ENCODE assay signal across 19 cellular contexts in the genomic region with DNA sequence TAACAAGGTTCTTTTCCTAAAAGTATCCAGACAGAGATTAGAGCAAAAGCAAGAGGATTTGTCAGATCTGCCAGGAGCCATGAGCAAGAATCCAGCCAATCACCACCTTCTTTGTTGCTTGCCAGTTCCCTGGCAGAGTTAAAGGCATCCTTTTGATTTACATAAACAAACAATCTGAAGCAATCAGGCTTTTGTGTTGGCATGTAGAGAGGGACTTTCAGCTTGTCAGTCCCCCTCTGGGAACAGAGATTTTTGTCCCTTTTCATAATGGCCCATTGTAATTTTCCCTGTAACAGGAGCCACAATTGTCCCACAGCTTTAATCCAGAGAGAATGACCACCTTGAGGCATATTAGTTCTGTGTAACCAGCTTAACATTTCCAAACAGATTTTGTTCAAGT. TPM values are rescaled to one million over a fixed set of nuclear protein-coding genes. Genes with fewer than 3 reads are reported as not detected.
DNase-seq lines count a peak whose midpoint lies in the region; ATAC-seq, FAIRE-seq and TF ChIP-seq lines count a peak whose summit lies in the region.
"Had no signal": no experiment of that assay in that cellular context is flagged by ENCODE, and none has a peak within 500 bp of the region (broad histone marks: within the 10 kb centered on the region; RNA-seq: fewer than 3 reads in every experiment).

A gene with protein sequence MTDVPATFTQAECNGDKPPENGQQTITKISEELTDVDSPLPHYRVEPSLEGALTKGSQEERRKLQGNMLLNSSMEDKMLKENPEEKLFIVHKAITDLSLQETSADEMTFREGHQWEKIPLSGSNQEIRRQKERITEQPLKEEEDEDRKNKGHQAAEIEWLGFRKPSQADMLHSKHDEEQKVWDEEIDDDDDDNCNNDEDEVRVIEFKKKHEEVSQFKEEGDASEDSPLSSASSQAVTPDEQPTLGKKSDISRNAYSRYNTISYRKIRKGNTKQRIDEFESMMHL (minus strand): TSS at position 39 of the 400 bp plus-strand sequence. CDS start 182 bp downstream, outside the sequence.

- no peak for ATAC-seq in left lung
- ATAC-seq: A549, HepG2, left cardiac atrium had no signal

- TF ChIP-seq RAD21 in H1 (IDR thresholded peaks at IDR 0.05 in 1 of 2, conservative IDR thresholded peaks at IDR 0.05 in 1 of 2; ENCODE audit: low read depth in 2 of 2, low read length in 2 of 2), result no peak

- H2AFZ ChIP-seq in H1 (ENCODE audit: low read length), result 0 out of 2 replicates have a peak within 1 kb of the TSS, but pooled peaks have one; percentile 7

- peaks cover 0 to 9% (median 8%) of the 10 kb centered on the region in 4 experiments; a peak in 6 of 7 replicates for H3K4me1 ChIP-seq in H1 (replicated peaks in 1 of 4; ENCODE audit: control insufficient read depth in 3 of 4, insufficient read depth in 4 of 4, low read length in 3 of 4)
- peaks cover 0 to 10% of the 10 kb centered on the region in 2 donors for H3K4me1 ChIP-seq in left lung

- TF ChIP-seq CTCF in H1 (IDR thresholded peaks at IDR 0.05; ENCODE audit: control extremely low read depth in 1 of 3, insufficient read depth in 1 of 3, low read depth in 1 of 3, low read length in 3 of 3), result no peak
- no peak for TF ChIP-seq CTCF in left lung (IDR thresholded peaks at IDR 0.05)

- TF ChIP-seq EP300 in H1 (IDR thresholded peaks at IDR 0.05; ENCODE audit: borderline replicate concordance in 1 of 2, low read depth in 2 of 2, low read length in 2 of 2), result no peak

- H4K20me1 ChIP-seq in H1 (replicated peaks in 1 of 2; ENCODE audit: control insufficient read depth in 1 of 2, insufficient read depth in 2 of 2, low read length in 2 of 2), result no peaks in the 10 kb centered on the region

- DNase-seq in NCI-H1436 (lab: John Stamatoyannopoulos, UW) (peak; percentile 52), NCI-H1436 treated with DMSO at 0.1 percent for 48 hours (lab: John Stamatoyannopoulos, UW) (no peak), NCI-H345 (lab: John Stamatoyannopoulos, UW) (peak; percentile 56), H1 (ENCODE audit: low read depth in 1 of 2, low spot score in 2 of 2) (peak in 1 of 2 experiments; percentile 34), occipital lobe (lab: John Stamatoyannopoulos, UW) (peak; percentile 35), kidney tubule cell (ENCODE audit: low spot score) (no peak), left lung (no peak)
- no peak for DNase-seq in activated effector memory CD4-positive, alpha-beta T cell treated with anti-CD3 and anti-CD28 coated beads, Interleukin-2, amount 50 U/mL, for 16 hours
- DNase-seq: dermis blood vessel endothelial cell, left cardiac atrium, NCI-H2107, nephron progenitor cell, T1000, transverse colon had no signal

- H3K27ac ChIP-seq in H1 (ENCODE audit: low read depth, low read length) (no peak within 1 kb of the TSS), left lung (no peak within 1 kb of the TSS)
- H3K27ac ChIP-seq: A549, RWPE1, skin epidermis, transverse colon had no signal

- H3K79me2 ChIP-seq in H1 (ENCODE audit: control insufficient read depth in 1 of 2, insufficient read depth in 2 of 2, low read length in 2 of 2), result no peaks in the 10 kb centered on the region

- no peak within 1 kb of the TSS for H3K18ac ChIP-seq in H1 (ENCODE audit: extremely low read depth, low read length)

- no peak within 1 kb of the TSS for H4K5ac ChIP-seq in H1 (ENCODE audit: insufficient read length, low read depth, low read length)

- no peak within 1 kb of the TSS for H4K91ac ChIP-seq in H1 (replicated peaks; ENCODE audit: insufficient read length, low read length)

- no peak within 1 kb of the TSS for H3K4ac ChIP-seq in H1 (replicated peaks; ENCODE audit: insufficient read length, low read depth, low read length)

- H2BK12ac ChIP-seq in H1 (ENCODE audit: low read depth, low read length), result no peak within 1 kb of the TSS

- 0 out of 2 replicates have a peak within 1 kb of the TSS, but pooled peaks have one; percentile 16 for H2BK20ac ChIP-seq in H1 (ENCODE audit: low read length)

- no peaks in the 10 kb centered on the region for H3K9me3 ChIP-seq in H1 (ENCODE audit: insufficient read depth in 2 of 2, low read depth in 1 of 2, low read length in 1 of 2)
- no peaks in the 10 kb centered on the region for H3K9me3 ChIP-seq in left lung
- H3K9me3 ChIP-seq: A549, transverse colon had no signal

- no peaks in the 10 kb centered on the region for H3K79me1 ChIP-seq in H1 (ENCODE audit: low read depth, low read length)

- H2BK15ac ChIP-seq in H1 (ENCODE audit: low read length), result no peak within 1 kb of the TSS

- H3K23me2 ChIP-seq in H1 (ENCODE audit: low read depth, low read length), result no peaks in the 10 kb centered on the region

- no peak within 1 kb of the TSS for H3K14ac ChIP-seq in H1 (ENCODE audit: insufficient read length)

- H2BK120ac ChIP-seq in H1 (replicated peaks; ENCODE audit: low read depth, low read length), result no peak within 1 kb of the TSS

- no peak within 1 kb of the TSS; a peak in 2 of 4 replicates for H3K4me2 ChIP-seq in H1 (ENCODE audit: insufficient read depth in 1 of 2, low read depth in 2 of 2, low read length in 2 of 2)
- H3K4me2 ChIP-seq: A549 had no signal

- H3K36me3 ChIP-seq in H1 (ENCODE audit: control insufficient read depth in 2 of 4, insufficient read depth in 4 of 4, low read length in 3 of 4) (no peaks in the 10 kb centered on the region), left lung (no peaks in the 10 kb centered on the region)
- H3K36me3 ChIP-seq: transverse colon had no signal

- no peak within 1 kb of the TSS for H4K8ac ChIP-seq in H1 (ENCODE audit: extremely low read depth, insufficient read depth, low read length)

- CTCF ChIA-PET in H1 (lab: Charles Lee; ENCODE audit: partially characterized antibody), result interaction anchor here (0.8 to 16.0 kb wide), 12 partner anchors 10 to 661 kb away, joined by 3 to 299 read pairs (median 6); no protein-coding TSS in a partner anchor

- POLR2A ChIA-PET in H1 (lab: Charles Lee; ENCODE audit: partially characterized antibody), result no interaction called here

- FAIRE-seq in H1 (lab: Jason Lieb, UNC), result peak; percentile 79
- FAIRE-seq: A549, HepG2 had no signal

- no peak within 1 kb of the TSS for H3K4me3 ChIP-seq in H1 (ENCODE audit: extremely low read depth in 1 of 4, insufficient read depth in 2 of 4, low read depth in 3 of 4, low read length in 4 of 4)
- H3K4me3 ChIP-seq in left lung, result no peak within 1 kb of the TSS
- H3K4me3 ChIP-seq: A549, skin epidermis, transverse colon had no signal

- H3K23ac ChIP-seq in H1 (ENCODE audit: insufficient read length), result no peak within 1 kb of the TSS

- intact Hi-C loops in left lung (cut with DNase I), result no loop called here

- no peak within 1 kb of the TSS for H3K9ac ChIP-seq in H1 (replicated peaks in 1 of 4; ENCODE audit: extremely low read depth in 1 of 4, low read depth in 3 of 4, low read length in 3 of 4)

- H3K27me3 ChIP-seq in H1 (replicated peaks in 1 of 4; ENCODE audit: control insufficient read depth in 3 of 4, extremely low read depth in 1 of 4, insufficient read depth in 3 of 4, low read length in 3 of 4) (no peaks in the 10 kb centered on the region), left lung (no peaks in the 10 kb centered on the region)
- H3K27me3 ChIP-seq: transverse colon had no signal

- H2AK5ac ChIP-seq in H1 (ENCODE audit: low read depth, low read length), result no peak within 1 kb of the TSS

- peak within 1 kb of the TSS; percentile 10; the same call in 1 of the 2 replicates for H2BK5ac ChIP-seq in H1 (ENCODE audit: low read depth, low read length)

- no peak for TF ChIP-seq POLR2A in H1 (IDR thresholded peaks at IDR 0.05; ENCODE audit: control extremely low read depth in 1 of 2, low read depth in 2 of 2, low read length in 2 of 2)

- H3K56ac ChIP-seq in H1 (replicated peaks; ENCODE audit: insufficient read length, low read depth, low read length), result no peak within 1 kb of the TSS

TF ChIP-seq in H1, 55 proteins besides CTCF, POLR2A, EP300 and RAD21:
- no peak for TF ChIP-seq SIRT6 (IDR thresholded peaks at IDR 0.05; ENCODE audit: low read length)
- peak; percentile 82 for TF ChIP-seq CEBPB (IDR thresholded peaks at IDR 0.05; ENCODE audit: low read depth, low read length)
- 0 out of 2 replicates have a peak, but pooled peaks have one; percentile 19 for TF ChIP-seq SP1 (IDR thresholded peaks at IDR 0.05; ENCODE audit: low read depth, low read length)

RNA-seq across cellular contexts. Expression of the gene that starts here (rescaled TPM):
- total RNA-seq in H1 (2021; fragmentation: NEBNext Ultra II Directional; extraction: Animal tissue kit (Norgen Biotek cat#: 25700)), result not detected in 2 replicates
- polyA plus RNA-seq in H1 (2011; rRNA removed), result 0.02 and 0.11 TPM in 2 replicates
- 0.06 TPM for polyA plus RNA-seq in H1 (2011; cell fraction: cytosol; rRNA removed)
- polyA plus RNA-seq in H1 (2011; cell fraction: nucleus; rRNA removed), result 0.03 TPM
- polyA plus RNA-seq in H1 (2012, experiment 1 of 2), result 0.17 to 0.40 TPM (median 0.37 TPM) in 3 of 4 replicates, not detected in the other
- not detected for polyA plus RNA-seq in H1 (2012, experiment 2 of 2)
- 0.28 TPM for polyA plus RNA-seq in H1 (2013, experiment 1 of 2)
- polyA plus RNA-seq in H1 (2013, experiment 2 of 2), result 0.06 TPM
- 0.07 and 0.13 TPM in 2 replicates for polyA minus RNA-seq in H1 (2011; rRNA and poly(A)+ RNA removed)
- polyA minus RNA-seq in H1 (2011; cell fraction: cytosol; rRNA and poly(A)+ RNA removed), result not detected
- polyA minus RNA-seq in H1 (2011; cell fraction: nucleus; rRNA and poly(A)+ RNA removed), result 1.8 TPM
- total RNA-seq in occipital lobe (0.47 TPM), left lung (under 1 TPM in 1 of 2 donors, not detected in 1; 0.37 TPM)
- total RNA-seq: dermis blood vessel endothelial cell, fibroblast of villous mesenchyme, HepG2 had no signal
- polyA plus RNA-seq: A549, HepG2 had no signal

Comparison
In these comparisons a context has a peak if more than half of its experiments do, and no peak if none do; other contexts are left out.
1. DNase-seq: peak in NCI-H1436 (single experiment) and NCI-H345 (single experiment); none in NCI-H1436 treated with DMSO at 0.1 percent for 48 hours (single experiment), activated effector memory CD4-positive, alpha-beta T cell treated with anti-CD3 and anti-CD28 coated beads, Interleukin-2, amount 50 U/mL, for 16 hours (single experiment), kidney tubule cell (single experiment) and left lung (0 of 2).
2. Peak in DNase-seq in occipital lobe; RNA of the gene not detected or under 1 TPM.